In genomic region chr15:99320374-99321215, GRCh38 we compare ENCODE assay signal across 19 cellular contexts.
A peak's percentile ranks its signal among the peaks of the same experiment; 100 is the strongest.
DNase-seq lines count a peak whose midpoint lies in the region; ATAC-seq, FAIRE-seq and TF ChIP-seq lines count a peak whose summit lies in the region.
"Had no signal": no experiment of that assay in that cellular context is flagged by ENCODE, and none has a peak within 500 bp of the region (broad histone marks: within the 10 kb centered on the region; RNA-seq: fewer than 3 reads in every experiment).

No MANE protein-coding gene starts in this region.

- H3K9me3 ChIP-seq in right lobe of liver (no peaks in the 10 kb centered on the region), HepG2 (ENCODE audit: low read length) (no peaks in the 10 kb centered on the region)
- H3K9me3 ChIP-seq: Peyer's patch had no signal

- WGBS in right lobe of liver (ENCODE audit: insufficient coverage, low coverage, low lambda C conversion rate, missing lambda C conversion rate) = 47% methylated on average over 1 of the region's 1 CpG
- WGBS in HepG2 (ENCODE audit: low lambda C conversion rate) = 69% methylated on average over 1 of the region's 1 CpG

- TF ChIP-seq RAD21 in HepG2 (CRISPR knock-in tag; IDR thresholded peaks at IDR 0.05) = no peak

- TF ChIP-seq POLR2A in right lobe of liver (IDR thresholded peaks at IDR 0.05) (no peak), HepG2 (IDR thresholded peaks at IDR 0.05; ENCODE audit: insufficient read depth in 1 of 2, low read depth in 2 of 2, low read length in 2 of 2) (no peak)

- H2AFZ ChIP-seq in HepG2 (ENCODE audit: low read length) = no peak overlapping the region

- no peak overlapping the region for H3K9ac ChIP-seq in HepG2 (ENCODE audit: insufficient read depth, low read depth, low read length)

- H3K27ac ChIP-seq in right lobe of liver (peak overlapping the region in 2 of 3 donors; percentile 8 to 34), HepG2 (ENCODE audit: extremely low read length, insufficient read depth, low read length) (no peak overlapping the region)
- H3K27ac ChIP-seq: Peyer's patch had no signal

- no peaks in the 10 kb centered on the region for H3K27me3 ChIP-seq in right lobe of liver
- H3K27me3 ChIP-seq in HepG2 (ENCODE audit: control insufficient read depth in 1 of 2, insufficient read depth in 2 of 2, low read length in 2 of 2) = no peaks in the 10 kb centered on the region
- H3K27me3 ChIP-seq in bronchial epithelial cell (ENCODE audit: control insufficient read depth, insufficient read depth, low read length) = no peaks in the 10 kb centered on the region
- H3K27me3 ChIP-seq: Peyer's patch had no signal

- POLR2A ChIA-PET in HepG2 (lab: Yijun Ruan, JAX) = no interaction called here

- peaks cover 0 to 53% (median 0%) of the 10 kb centered on the region in 4 donors for H3K4me1 ChIP-seq in right lobe of liver
- peaks cover 53% of the 10 kb centered on the region for H3K4me1 ChIP-seq in HepG2 (ENCODE audit: insufficient read depth, low read length)
- H3K4me1 ChIP-seq: Peyer's patch had no signal

- H4K20me1 ChIP-seq in HepG2 (ENCODE audit: insufficient read depth, low read length) = no peaks in the 10 kb centered on the region

- ATAC-seq in right lobe of liver (peak; percentile 22 to 63 (median 48)), HepG2 (no peak), GM21786 (IDR thresholded peaks at IDR 0.05; ENCODE audit: unreplicated experiment) (no peak), GM18502 (IDR thresholded peaks at IDR 0.05; ENCODE audit: poor library complexity, unreplicated experiment) (no peak)

- H3K79me2 ChIP-seq in HepG2 (ENCODE audit: insufficient read depth, low read length) = no peaks in the 10 kb centered on the region

- CTCF ChIA-PET in HepG2 (lab: Yijun Ruan, JAX; ENCODE audit: low intra/inter-chr PET ratio, low total read pairs) = no interaction called here

- H3K36me3 ChIP-seq in right lobe of liver (no peaks in the 10 kb centered on the region), HepG2 (replicated peaks in 1 of 2; ENCODE audit: control insufficient read depth in 1 of 2, insufficient read depth in 2 of 2, low read length in 2 of 2) (no peaks in the 10 kb centered on the region), bronchial epithelial cell (ENCODE audit: control insufficient read depth, insufficient read depth, low read length) (no peaks in the 10 kb centered on the region)
- H3K36me3 ChIP-seq: Peyer's patch had no signal

- intact Hi-C loops in right lobe of liver (cut with DNase I) (no loop called here), HepG2 (cut with micrococcal nuclease; ENCODE audit: unreplicated experiment) (no loop called here)

- DNase-seq in right lobe of liver (no peak), HepG2 (ENCODE audit: low spot score) (no peak), bronchial epithelial cell (ENCODE audit: low read depth) (peak; percentile 87), myocyte (ENCODE audit: low read depth) (peak; percentile 23), RCC 7860 (ENCODE audit: low spot score) (no peak), Ammon's horn (ENCODE audit: low spot score) (no peak)
- DNase-seq: AML-193; CD4-positive, CD25-positive, alpha-beta regulatory T cell; DMS79 treated with DMSO at 0.1 percent for 48 hours; IMR-90; NCI-H1436 treated with DMSO at 0.1 percent for 48 hours; NCI-H345; NCI-H526 treated with DMSO at 0.1 percent for 48 hours; Peyer's patch; SIG-M5 had no signal

- H3K4me2 ChIP-seq in HepG2 (ENCODE audit: low read depth, low read length) = no peak overlapping the region

- no peak for TF ChIP-seq EP300 in HepG2 (IDR thresholded peaks at IDR 0.05; ENCODE audit: low read depth in 2 of 2, low read length in 2 of 2)
- no peak for TF ChIP-seq EP300 in HepG2 (CRISPR knock-in tag; IDR thresholded peaks at IDR 0.05; ENCODE audit: borderline replicate concordance)

- H3K4me3 ChIP-seq in right lobe of liver (no peak overlapping the region), HepG2 (replicated peaks in 1 of 3; ENCODE audit: insufficient read depth in 1 of 3, low read depth in 2 of 3, low read length in 3 of 3) (no peak overlapping the region), bronchial epithelial cell (ENCODE audit: low read depth, low read length) (no peak overlapping the region)
- H3K4me3 ChIP-seq: Peyer's patch had no signal

- TF ChIP-seq CTCF in right lobe of liver (IDR thresholded peaks at IDR 0.05) (no peak), HepG2 (CRISPR knock-in tag; IDR thresholded peaks at IDR 0.05) (no peak), bronchial epithelial cell (IDR thresholded peaks at IDR 0.05; ENCODE audit: insufficient read depth, low read length, severe bottlenecking) (no peak)

- in situ Hi-C loops in HepG2 (cut with HindIII; ENCODE audit: extremely low pct_ligation_motif_present, low pct_unique_long_range_greater_than_20kb) = no loop called here

- FAIRE-seq in HepG2 (lab: Jason Lieb, UNC) (no peak), bronchial epithelial cell (lab: Jason Lieb, UNC) (no peak), RCC 7860 (lab: Jason Lieb, UNC) (no peak)
- FAIRE-seq: G401.6, H1 had no signal

- no TSS peak for BruUV-seq in HepG2 (replicated peaks; lab: Mats Ljungman, UMichigan)

TF ChIP-seq in HepG2, 621 proteins besides CTCF, POLR2A, EP300 and RAD21:
- no peak for TF ChIP-seq LCORL (IDR thresholded peaks at IDR 0.05)
- no peak for TF ChIP-seq LCORL (CRISPR knock-in tag; IDR thresholded peaks at IDR 0.05)
- no peak for TF ChIP-seq ARNT2 (CRISPR knock-in tag; IDR thresholded peaks at IDR 0.05; ENCODE audit: low read depth)
- TF ChIP-seq ZNF10 (CRISPR knock-in tag; IDR thresholded peaks at IDR 0.05; ENCODE audit: borderline replicate concordance, low read depth) = no peak
- TF ChIP-seq ZNF382 (CRISPR knock-in tag; IDR thresholded peaks at IDR 0.05; ENCODE audit: borderline replicate concordance) = no peak
- no peak for TF ChIP-seq TMF1 (CRISPR knock-in tag; IDR thresholded peaks at IDR 0.05; ENCODE audit: low read depth)
- TF ChIP-seq, protein P1, sequence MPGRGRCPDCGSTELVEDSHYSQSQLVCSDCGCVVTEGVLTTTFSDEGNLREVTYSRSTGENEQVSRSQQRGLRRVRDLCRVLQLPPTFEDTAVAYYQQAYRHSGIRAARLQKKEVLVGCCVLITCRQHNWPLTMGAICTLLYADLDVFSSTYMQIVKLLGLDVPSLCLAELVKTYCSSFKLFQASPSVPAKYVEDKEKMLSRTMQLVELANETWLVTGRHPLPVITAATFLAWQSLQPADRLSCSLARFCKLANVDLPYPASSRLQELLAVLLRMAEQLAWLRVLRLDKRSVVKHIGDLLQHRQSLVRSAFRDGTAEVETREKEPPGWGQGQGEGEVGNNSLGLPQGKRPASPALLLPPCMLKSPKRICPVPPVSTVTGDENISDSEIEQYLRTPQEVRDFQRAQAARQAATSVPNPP (CRISPR knock-in tag; IDR thresholded peaks at IDR 0.05) = no peak
- no peak for TF ChIP-seq TGIF2 (CRISPR knock-in tag; IDR thresholded peaks at IDR 0.05)
- TF ChIP-seq SYNCRIP (IDR thresholded peaks at IDR 0.05; ENCODE audit: insufficient read depth, low read depth, low read length) = no peak

Comparison
In these comparisons a context has a peak if more than half of its experiments do, and no peak if none do; other contexts are left out.
1. ATAC-seq: peak in right lobe of liver (4 of 4); none in HepG2 (single experiment), GM21786 (single experiment) and GM18502 (single experiment).
2. DNase-seq: peak in bronchial epithelial cell (single experiment) and myocyte (single experiment); none in right lobe of liver (0 of 3), HepG2 (single experiment), RCC 7860 (single experiment) and Ammon's horn (single experiment).